Comparison of ENCODE assay signal across 25 cellular contexts in the genomic region with DNA sequence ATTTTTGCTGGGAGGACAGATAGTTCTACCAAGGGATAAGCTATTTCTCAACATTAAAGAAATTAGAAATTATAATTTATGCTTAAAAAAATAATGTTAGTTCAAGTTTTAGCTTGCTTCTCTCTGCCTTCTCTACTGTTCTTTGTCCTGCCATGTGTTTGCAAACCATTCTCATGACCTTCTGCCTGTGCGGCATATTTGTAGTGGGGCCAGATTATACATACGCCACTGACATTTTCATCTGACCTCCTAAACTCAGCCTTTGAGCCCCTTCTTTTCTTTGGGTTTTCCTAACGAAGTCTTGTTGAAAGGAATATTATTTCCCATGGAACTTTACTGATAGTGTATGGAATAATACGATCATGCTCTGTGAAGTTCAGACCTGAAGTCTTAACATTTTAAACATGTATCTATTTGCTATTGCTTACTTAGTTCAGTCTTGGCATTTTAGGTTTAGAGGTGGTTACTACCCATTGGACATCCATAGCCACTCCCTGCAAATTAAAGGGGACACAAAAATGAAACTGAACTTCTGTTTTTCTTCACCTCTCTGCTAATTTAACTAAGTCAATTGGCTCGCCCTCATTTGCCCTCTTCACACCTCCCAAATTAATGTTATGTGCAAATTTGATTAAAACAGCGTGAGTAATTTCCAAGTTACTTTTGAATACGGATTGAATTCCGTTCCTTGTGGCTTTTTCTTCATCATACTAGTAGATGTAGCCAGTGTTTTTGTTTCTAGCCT. TPM values are rescaled to one million over a fixed set of nuclear protein-coding genes. Genes with fewer than 3 reads are reported as not detected.
A peak's percentile ranks its signal among the peaks of the same experiment; 100 is the strongest.
DNase-seq lines count a peak whose midpoint lies in the region; ATAC-seq, FAIRE-seq and TF ChIP-seq lines count a peak whose summit lies in the region.
"Had no signal": no experiment of that assay in that cellular context is flagged by ENCODE, and none has a peak within 500 bp of the region (broad histone marks: within the 10 kb centered on the region; RNA-seq: fewer than 3 reads in every experiment).

No MANE protein-coding gene starts in this region.

- H3K9me3 Mint-ChIP-seq in activated CD4-positive, alpha-beta T cell treated with anti-CD3 and anti-CD28 coated beads, Interleukin-2, amount 10 ng/mL, durations not matched to agents 24 days and 14 days: no peaks in the 10 kb centered on the region
- H3K9me3 Mint-ChIP-seq: neural crest cell; stimulated activated naive CD8-positive, alpha-beta T cell treated with anti-CD3 and anti-CD28 coated beads, Interleukin-15, amount 100 ng/mL, for 72 hours; T-helper 1 cell treated with Interleukin-12 subunit alpha and Interleukin-12 subunit beta and Interleukin-4 antibody, amounts not matched to agents 30 μg/mL and 1 μg/mL, for 36 hours had no signal

- TF ChIP-seq RAD21 in H1 (IDR thresholded peaks at IDR 0.05 in 1 of 2, conservative IDR thresholded peaks at IDR 0.05 in 1 of 2; ENCODE audit: low read depth in 2 of 2, low read length in 2 of 2): no peak

- no peak overlapping the region for H3K9ac ChIP-seq in H1 (replicated peaks in 1 of 4; ENCODE audit: extremely low read depth in 1 of 4, low read depth in 3 of 4, low read length in 3 of 4)
- H3K9ac ChIP-seq: BLaER1 had no signal

- H3K4me1 Mint-ChIP-seq in activated CD4-positive, alpha-beta T cell treated with anti-CD3 and anti-CD28 coated beads, Interleukin-2, amount 10 ng/mL, durations not matched to agents 24 days and 14 days: peaks cover 12% of the 10 kb centered on the region

- H3K56ac ChIP-seq in H1 (replicated peaks; ENCODE audit: insufficient read length, low read depth, low read length): no peak overlapping the region

- peaks cover 0 to 100% of the 10 kb centered on the region in 2 experiments for H3K79me2 ChIP-seq in H1 (ENCODE audit: control insufficient read depth in 1 of 2, insufficient read depth in 2 of 2, low read length in 2 of 2)

- no peak overlapping the region for H2BK120ac ChIP-seq in H1 (replicated peaks; ENCODE audit: low read depth, low read length)

- no peaks in the 10 kb centered on the region for H3K23me2 ChIP-seq in H1 (ENCODE audit: low read depth, low read length)

- WGBS in H1 (ENCODE audit: extremely low coverage in 1 of 2, insufficient coverage in 1 of 2, insufficient read length in 1 of 2, insufficient replicate concordance in 2 of 2, low coverage in 1 of 2, low lambda C conversion rate in 2 of 2, missing lambda C conversion rate in 1 of 2), 2 experiments: 81% methylated on average over 8 of the region's 8 CpGs; no CpG with 5 or more reads in 1 of the 2 experiments

- H2BK15ac ChIP-seq in H1 (ENCODE audit: low read length): no peak overlapping the region

- H4K5ac ChIP-seq in H1 (ENCODE audit: insufficient read length, low read depth, low read length): no peak overlapping the region

- POLR2A ChIA-PET in H1 (lab: Charles Lee; ENCODE audit: partially characterized antibody): interaction anchor here (6.8 kb wide), 1 partner anchor 14 kb away, joined by 87 read pairs; a partner anchor contains a TSS

- H4K91ac ChIP-seq in H1 (replicated peaks; ENCODE audit: insufficient read length, low read length): no peak overlapping the region

- no peak for TF ChIP-seq EP300 in H1 (IDR thresholded peaks at IDR 0.05; ENCODE audit: borderline replicate concordance in 1 of 2, low read depth in 2 of 2, low read length in 2 of 2)

- H3K27me3 ChIP-seq in left ventricle myocardium inferior (ENCODE audit: low read depth): no peaks in the 10 kb centered on the region
- H3K27me3 ChIP-seq in H1 (replicated peaks in 1 of 4; ENCODE audit: control insufficient read depth in 3 of 4, extremely low read depth in 1 of 4, insufficient read depth in 3 of 4, low read length in 3 of 4): no peaks in the 10 kb centered on the region
- H3K27me3 ChIP-seq: BLaER1, SJSA1, spleen had no signal

- H2BK20ac ChIP-seq in H1 (ENCODE audit: low read length): no peak overlapping the region

- no peak for DNase-seq in left ventricle myocardium inferior
- DNase-seq in Right ventricle myocardium inferior (ENCODE audit: missing footprints): no peak
- no peak for DNase-seq in H1 (ENCODE audit: low read depth in 1 of 2, low spot score in 2 of 2)
- peak; percentile 47 for DNase-seq in medulla oblongata (ENCODE audit: extremely low spot score)
- DNase-seq in NCI-H446 treated with DMSO at 0.1 percent for 48 hours (lab: John Stamatoyannopoulos, UW): no peak
- DNase-seq in NCI-H1436 (lab: John Stamatoyannopoulos, UW): no peak
- no peak for DNase-seq in GM03348 (ENCODE audit: low spot score)
- DNase-seq in activated CD4-positive, alpha-beta T cell treated with anti-CD3 and anti-CD28 coated beads, Interleukin-2, amount 10 ng/mL, durations not matched to agents 24 days and 14 days: no peak
- DNase-seq: activated CD4-positive, alpha-beta T cell treated with anti-CD3 and anti-CD28 coated beads, Interleukin-2, amount 50 U/mL, for 1 hour; activated CD8-positive, alpha-beta memory T cell treated with anti-CD3 and anti-CD28 coated beads, Interleukin-2, amount 50 U/mL, for 48 hours; activated effector memory CD4-positive, alpha-beta T cell treated with Interleukin-2 at 50 U/mL for 16 hours; dermis blood vessel endothelial cell; EL; foreskin fibroblast; midbrain; NCI-H82; PC-3; spleen; stimulated activated CD4-positive, alpha-beta T cell treated with anti-CD3 and anti-CD28 coated beads, Interleukin-4, amount 100 ng/mL, for 24 hours; stimulated activated naive CD8-positive, alpha-beta T cell treated with anti-CD3 and anti-CD28 coated beads, Interleukin-15, amount 100 ng/mL, for 72 hours had no signal

- H3K4me2 ChIP-seq in H1 (ENCODE audit: insufficient read depth in 1 of 2, low read depth in 2 of 2, low read length in 2 of 2): peak overlapping the region; percentile 47 to 51; a peak in 2 of 4 replicates
- H3K4me2 ChIP-seq: BLaER1 had no signal

- no peak overlapping the region for H3K14ac ChIP-seq in H1 (ENCODE audit: insufficient read length)

- peaks cover 61% of the 10 kb centered on the region for H3K4me1 ChIP-seq in left ventricle myocardium inferior
- H3K4me1 ChIP-seq in H1 (replicated peaks in 1 of 4; ENCODE audit: control insufficient read depth in 3 of 4, insufficient read depth in 4 of 4, low read length in 3 of 4): peaks cover 12 to 32% (median 28%) of the 10 kb centered on the region in 4 experiments

- H3K4me3 ChIP-seq in left ventricle myocardium inferior (no peak overlapping the region), H1 (ENCODE audit: extremely low read depth in 1 of 4, insufficient read depth in 2 of 4, low read depth in 3 of 4, low read length in 4 of 4) (peak overlapping the region in 1 of 4 experiments; percentile 43; a peak in 3 of 8 replicates)
- H3K4me3 ChIP-seq: BLaER1, SJSA1, spleen had no signal

- ATAC-seq in Right ventricle myocardium inferior: no peak
- ATAC-seq: PC-3; stimulated activated naive CD8-positive, alpha-beta T cell treated with anti-CD3 and anti-CD28 coated beads, Interleukin-15, amount 100 ng/mL, for 72 hours had no signal

- H2BK12ac ChIP-seq in H1 (ENCODE audit: low read depth, low read length): 0 out of 2 replicates have a peak overlapping the region, but pooled peaks have one; percentile 13

- H3K27ac ChIP-seq in left ventricle myocardium inferior (replicated peaks) (peak overlapping the region; percentile 17), H1 (ENCODE audit: low read depth, low read length) (no peak overlapping the region)
- H3K27ac ChIP-seq: BLaER1, SJSA1 had no signal

- FAIRE-seq in H1 (lab: Jason Lieb, UNC): no peak
- FAIRE-seq: bronchial epithelial cell had no signal

- H2BK5ac ChIP-seq in H1 (ENCODE audit: low read depth, low read length): peak overlapping the region; percentile 53; the same call in 1 of the 2 replicates

- H3K4ac ChIP-seq in H1 (replicated peaks; ENCODE audit: insufficient read length, low read depth, low read length): no peak overlapping the region

- H3K18ac ChIP-seq in H1 (ENCODE audit: extremely low read depth, low read length): no peak overlapping the region; the same call in 1 of the 2 replicates

- no peak overlapping the region for H2AK5ac ChIP-seq in H1 (ENCODE audit: low read depth, low read length)

- no peak overlapping the region for H3K27ac Mint-ChIP-seq in activated CD4-positive, alpha-beta T cell treated with anti-CD3 and anti-CD28 coated beads, Interleukin-2, amount 10 ng/mL, durations not matched to agents 24 days and 14 days
- H3K27ac Mint-ChIP-seq: T-helper 1 cell treated with Interleukin-12 subunit alpha and Interleukin-12 subunit beta and Interleukin-4 antibody, amounts not matched to agents 30 μg/mL and 1 μg/mL, for 36 hours had no signal

- peaks cover 3% of the 10 kb centered on the region for H3K27me3 Mint-ChIP-seq in activated CD4-positive, alpha-beta T cell treated with anti-CD3 and anti-CD28 coated beads, Interleukin-2, amount 10 ng/mL, durations not matched to agents 24 days and 14 days
- H3K27me3 Mint-ChIP-seq: stimulated activated naive CD8-positive, alpha-beta T cell treated with anti-CD3 and anti-CD28 coated beads, Interleukin-15, amount 100 ng/mL, for 72 hours had no signal

- no peak overlapping the region for H3K23ac ChIP-seq in H1 (ENCODE audit: insufficient read length)

- peaks cover 10% of the 10 kb centered on the region for H3K79me1 ChIP-seq in H1 (ENCODE audit: low read depth, low read length)

- H4K8ac ChIP-seq in H1 (ENCODE audit: extremely low read depth, insufficient read depth, low read length): no peak overlapping the region

- no peaks in the 10 kb centered on the region for H3K9me3 ChIP-seq in left ventricle myocardium inferior (replicated peaks)
- no peaks in the 10 kb centered on the region for H3K9me3 ChIP-seq in H1 (ENCODE audit: insufficient read depth in 2 of 2, low read depth in 1 of 2, low read length in 1 of 2)
- H3K9me3 ChIP-seq: BLaER1, SJSA1, spleen had no signal

- intact Hi-C loops in left ventricle myocardium inferior (cut with micrococcal nuclease): no loop called here
- intact Hi-C loops in Right ventricle myocardium inferior (cut with DNase I): no loop called here
- intact Hi-C loops in activated CD4-positive, alpha-beta T cell treated with anti-CD3 and anti-CD28 coated beads, Interleukin-2, amount 10 ng/mL, durations not matched to agents 24 days and 14 days (cut with micrococcal nuclease): no loop called here

- no peak for TF ChIP-seq POLR2A in H1 (IDR thresholded peaks at IDR 0.05; ENCODE audit: control extremely low read depth in 1 of 2, low read depth in 2 of 2, low read length in 2 of 2)

- H3K36me3 ChIP-seq in left ventricle myocardium inferior (no peaks in the 10 kb centered on the region), H1 (ENCODE audit: control insufficient read depth in 2 of 4, insufficient read depth in 4 of 4, low read length in 3 of 4) (no peaks in the 10 kb centered on the region)
- H3K36me3 ChIP-seq: SJSA1, spleen had no signal

- H2AFZ ChIP-seq in H1 (ENCODE audit: low read length): no peak overlapping the region

- CTCF ChIA-PET in H1 (lab: Charles Lee; ENCODE audit: partially characterized antibody): interaction anchor here (0.7 to 3.8 kb wide), 4 partner anchors 12 to 221 kb away, joined by 3 to 23 read pairs (median 4); no protein-coding TSS in a partner anchor

- no peak overlapping the region for H3K4me3 Mint-ChIP-seq in activated CD4-positive, alpha-beta T cell treated with anti-CD3 and anti-CD28 coated beads, Interleukin-2, amount 10 ng/mL, durations not matched to agents 24 days and 14 days
- H3K4me3 Mint-ChIP-seq: neural crest cell; stimulated activated naive CD8-positive, alpha-beta T cell treated with anti-CD3 and anti-CD28 coated beads, Interleukin-15, amount 100 ng/mL, for 72 hours; T-helper 1 cell treated with Interleukin-12 subunit alpha and Interleukin-12 subunit beta and Interleukin-4 antibody, amounts not matched to agents 30 μg/mL and 1 μg/mL, for 36 hours had no signal

- no peaks in the 10 kb centered on the region for H3K36me3 Mint-ChIP-seq in activated CD4-positive, alpha-beta T cell treated with anti-CD3 and anti-CD28 coated beads, Interleukin-2, amount 10 ng/mL, durations not matched to agents 24 days and 14 days (ENCODE audit: low read depth)

- H4K20me1 ChIP-seq in H1 (replicated peaks in 1 of 2; ENCODE audit: control insufficient read depth in 1 of 2, insufficient read depth in 2 of 2, low read length in 2 of 2): peaks cover 6 to 14% of the 10 kb centered on the region in 2 experiments

- TF ChIP-seq CTCF in left ventricle myocardium inferior (IDR thresholded peaks at IDR 0.05; ENCODE audit: borderline replicate concordance) (no peak), H1 (IDR thresholded peaks at IDR 0.05; ENCODE audit: control extremely low read depth in 1 of 3, insufficient read depth in 1 of 3, low read depth in 1 of 3, low read length in 3 of 3) (no peak)

RNA-seq across cellular contexts. Expression of a gene that starts 15.6 kb away (rescaled TPM):
- 6.4 TPM for total RNA-seq in left ventricle myocardium inferior
- total RNA-seq in Right ventricle myocardium inferior: 6.2 TPM
- total RNA-seq in H1 (2021; fragmentation: NEBNext Ultra II Directional; extraction: Animal tissue kit (Norgen Biotek cat#: 25700)): 58.5 and 58.9 TPM in 2 replicates
- 42.0 and 49.1 TPM in 2 replicates for polyA plus RNA-seq in H1 (2011; rRNA removed)
- 48.4 TPM for polyA plus RNA-seq in H1 (2011; cell fraction: cytosol; rRNA removed)
- polyA plus RNA-seq in H1 (2011; cell fraction: nucleus; rRNA removed): 45.7 TPM
- polyA plus RNA-seq in H1 (2012, experiment 1 of 2): 29.8 to 37.9 TPM (median 34.2 TPM) in 4 replicates
- 3.1 TPM for polyA plus RNA-seq in H1 (2012, experiment 2 of 2)
- polyA plus RNA-seq in H1 (2013, experiment 1 of 2): 44.7 TPM
- 50.3 TPM for polyA plus RNA-seq in H1 (2013, experiment 2 of 2)
- polyA minus RNA-seq in H1 (2011; rRNA and poly(A)+ RNA removed): 90.4 and 90.6 TPM in 2 replicates
- 49.9 TPM for polyA minus RNA-seq in H1 (2011; cell fraction: cytosol; rRNA and poly(A)+ RNA removed)
- polyA minus RNA-seq in H1 (2011; cell fraction: nucleus; rRNA and poly(A)+ RNA removed): 53.5 TPM
- 43.6 and 44.9 TPM in 2 replicates for total RNA-seq in activated CD4-positive, alpha-beta T cell treated with anti-CD3 and anti-CD28 coated beads, Interleukin-2, amount 10 ng/mL, durations not matched to agents 24 days and 14 days
